25 cellular contexts compared by ENCODE assay signal in the genomic region with DNA sequence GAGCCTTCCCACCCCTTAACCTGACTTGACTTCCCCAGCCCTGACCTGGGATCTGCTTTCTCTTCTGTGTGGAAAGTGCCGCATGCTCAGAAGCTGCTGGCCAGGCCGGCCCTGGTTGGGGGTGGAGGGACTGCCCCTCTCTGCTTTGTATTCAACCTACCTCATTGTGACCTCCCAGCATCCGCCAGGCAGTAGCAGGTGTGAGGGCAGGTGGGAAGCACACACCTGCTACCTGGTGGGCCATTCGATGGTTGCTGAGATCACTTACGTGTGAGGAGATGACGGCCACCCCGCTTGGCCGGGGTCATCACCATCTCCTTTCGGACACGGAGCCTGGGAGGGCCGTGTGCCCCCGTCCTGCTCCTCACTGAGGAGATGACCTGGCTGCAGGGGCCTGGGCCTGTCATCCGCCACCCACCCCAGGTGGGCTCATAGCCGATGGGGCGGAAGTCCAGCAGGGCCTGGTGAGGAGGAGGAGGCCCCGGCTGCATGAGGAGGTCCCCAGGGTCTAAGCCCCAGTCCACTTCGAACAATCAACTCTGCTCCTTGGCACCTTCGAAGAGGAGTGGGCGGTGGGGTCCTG. TPM values are rescaled to one million over a fixed set of nuclear protein-coding genes. Genes with fewer than 3 reads are reported as not detected.
DNase-seq lines count a peak whose midpoint lies in the region; ATAC-seq, FAIRE-seq and TF ChIP-seq lines count a peak whose summit lies in the region.
"Had no signal": no experiment of that assay in that cellular context is flagged by ENCODE, and none has a peak within 500 bp of the region (broad histone marks: within the 10 kb centered on the region; RNA-seq: fewer than 3 reads in every experiment).

No MANE protein-coding gene starts in this region.

- intact Hi-C loops in pancreas (cut with DNase I): no loop called here

- no peaks in the 10 kb centered on the region for H3F3A ChIP-seq in smooth muscle cell (ENCODE audit: low read depth)

- no peak overlapping the region for H3K27ac Mint-ChIP-seq in stimulated activated naive CD8-positive, alpha-beta T cell treated with anti-CD3 and anti-CD28 coated beads, Interleukin-15, amount 100 ng/mL, for 72 hours
- H3K27ac Mint-ChIP-seq: activated B cell treated with CpG ODN at 0.5 μM for 24 hours; activated CD8-positive, alpha-beta T cell treated with anti-CD3 and anti-CD28 coated beads for 36 hours; activated naive CD4-positive, alpha-beta T cell treated with anti-CD3 and anti-CD28 coated beads for 36 hours; activated T-cell treated with anti-CD3 and anti-CD28 coated beads, Interleukin-2, amount 50 U/mL, for 24 hours; nephron progenitor cell; T-helper 2 cell treated with Interferon-gamma antibody and Interleukin-4, amounts not matched to agents 5 μg/mL and 100 μg/mL, for 36 hours had no signal

- H2AFZ ChIP-seq in smooth muscle cell (ENCODE audit: low read depth): no peak overlapping the region

- POLR2A ChIA-PET in RWPE1 (lab: Yijun Ruan, JAX; ENCODE audit: low non-redundant PET): no interaction called here

- H3K36me3 ChIP-seq in BLaER1 (peaks cover 80% of the 10 kb centered on the region), pancreas (no peaks in the 10 kb centered on the region), smooth muscle cell (ENCODE audit: low read depth) (no peaks in the 10 kb centered on the region)
- H3K36me3 ChIP-seq: SJCRH30 had no signal

- peaks cover 33% of the 10 kb centered on the region for H3K4me1 ChIP-seq in BLaER1
- no peaks in the 10 kb centered on the region for H3K4me1 ChIP-seq in pancreas
- no peaks in the 10 kb centered on the region for H3K4me1 ChIP-seq in smooth muscle cell (ENCODE audit: low read depth)
- H3K4me1 ChIP-seq: testis had no signal

- H4K20me1 ChIP-seq in BLaER1: peaks cover 44% of the 10 kb centered on the region
- no peaks in the 10 kb centered on the region for H4K20me1 ChIP-seq in smooth muscle cell (ENCODE audit: low read depth)

- WGBS in pancreas, 2 donors: 89 to 94% methylated on average over 19 of the region's 19 CpGs
- 98% methylated on average over 19 of the region's 19 CpGs for WGBS in smooth muscle cell (ENCODE audit: low lambda C conversion rate)

- H3K27me3 ChIP-seq in BLaER1 (no peaks in the 10 kb centered on the region), pancreas (no peaks in the 10 kb centered on the region), smooth muscle cell (ENCODE audit: low read depth) (no peaks in the 10 kb centered on the region)
- H3K27me3 ChIP-seq: testis had no signal

- no peaks in the 10 kb centered on the region for H3K9me3 Mint-ChIP-seq in stimulated activated naive CD8-positive, alpha-beta T cell treated with anti-CD3 and anti-CD28 coated beads, Interleukin-15, amount 100 ng/mL, for 72 hours
- H3K9me3 Mint-ChIP-seq: activated B cell treated with CpG ODN at 0.5 μM for 24 hours; activated naive CD4-positive, alpha-beta T cell treated with anti-CD3 and anti-CD28 coated beads for 36 hours; activated T-cell treated with anti-CD3 and anti-CD28 coated beads, Interleukin-2, amount 50 U/mL, for 24 hours; T-helper 2 cell treated with Interferon-gamma antibody and Interleukin-4, amounts not matched to agents 5 μg/mL and 100 μg/mL, for 36 hours had no signal

- no peak overlapping the region for H3K4me3 Mint-ChIP-seq in stimulated activated naive CD8-positive, alpha-beta T cell treated with anti-CD3 and anti-CD28 coated beads, Interleukin-15, amount 100 ng/mL, for 72 hours
- H3K4me3 Mint-ChIP-seq: activated B cell treated with CpG ODN at 0.5 μM for 24 hours; activated CD8-positive, alpha-beta T cell treated with anti-CD3 and anti-CD28 coated beads for 36 hours; activated naive CD4-positive, alpha-beta T cell treated with anti-CD3 and anti-CD28 coated beads for 36 hours; activated T-cell treated with anti-CD3 and anti-CD28 coated beads, Interleukin-2, amount 50 U/mL, for 24 hours; nephron progenitor cell; T-helper 2 cell treated with Interferon-gamma antibody and Interleukin-4, amounts not matched to agents 5 μg/mL and 100 μg/mL, for 36 hours had no signal

- H3K9ac ChIP-seq in BLaER1 (no peak overlapping the region), smooth muscle cell (ENCODE audit: low read depth) (no peak overlapping the region)
- H3K9ac ChIP-seq: KMS-11 had no signal

- H3K27ac ChIP-seq in BLaER1 (no peak overlapping the region), RWPE1 (peak overlapping the region; percentile 79), pancreas (peak overlapping the region; percentile 50 to 85 (median 68)), smooth muscle cell (ENCODE audit: low read depth) (no peak overlapping the region)
- H3K27ac ChIP-seq: KMS-11, SJCRH30, testis had no signal

- CTCF ChIA-PET in RWPE1 (lab: Yijun Ruan, JAX): no interaction called here

- no peak for DNase-seq in RWPE1 (ENCODE audit: low spot score)
- peak; percentile 9 for DNase-seq in iPS-NIHi11 (ENCODE audit: low spot score)
- DNase-seq in pancreas: peak in 1 of 6 donors; percentile 51
- DNase-seq in smooth muscle cell (lab: John Stamatoyannopoulos, UW; ENCODE audit: unreplicated experiment): no peak
- no peak for DNase-seq in dermis blood vessel endothelial cell
- DNase-seq in cortex of kidney (lab: John Stamatoyannopoulos, UW): no peak
- no peak for DNase-seq in stimulated activated naive CD8-positive, alpha-beta T cell treated with anti-CD3 and anti-CD28 coated beads, Interleukin-15, amount 100 ng/mL, for 72 hours
- DNase-seq: activated B cell treated with CpG ODN at 0.5 μM for 24 hours; activated CD8-positive, alpha-beta T cell treated with anti-CD3 and anti-CD28 coated beads for 36 hours; activated naive CD4-positive, alpha-beta T cell treated with anti-CD3 and anti-CD28 coated beads for 36 hours; activated T-cell treated with anti-CD3 and anti-CD28 coated beads, Interleukin-2, amount 50 U/mL, for 24 hours; anterior cingulate cortex; NCI-H1048; NCI-H69; nephron progenitor cell; SJCRH30; testis had no signal

- no peaks in the 10 kb centered on the region for H3K4me1 Mint-ChIP-seq in stimulated activated naive CD8-positive, alpha-beta T cell treated with anti-CD3 and anti-CD28 coated beads, Interleukin-15, amount 100 ng/mL, for 72 hours
- H3K4me1 Mint-ChIP-seq: activated B cell treated with CpG ODN at 0.5 μM for 24 hours, nephron progenitor cell had no signal

- FAIRE-seq in pancreas (lab: Jason Lieb, UNC): no peak
- FAIRE-seq: islet of Langerhans had no signal

- H3K27me3 Mint-ChIP-seq in stimulated activated naive CD8-positive, alpha-beta T cell treated with anti-CD3 and anti-CD28 coated beads, Interleukin-15, amount 100 ng/mL, for 72 hours: no peaks in the 10 kb centered on the region
- H3K27me3 Mint-ChIP-seq: activated B cell treated with CpG ODN at 0.5 μM for 24 hours; activated CD8-positive, alpha-beta T cell treated with anti-CD3 and anti-CD28 coated beads for 36 hours; activated T-cell treated with anti-CD3 and anti-CD28 coated beads, Interleukin-2, amount 50 U/mL, for 24 hours had no signal

- H3K9me3 ChIP-seq in BLaER1: peaks cover 9% of the 10 kb centered on the region
- no peaks in the 10 kb centered on the region for H3K9me3 ChIP-seq in pancreas
- no peaks in the 10 kb centered on the region for H3K9me3 ChIP-seq in smooth muscle cell (replicated peaks; ENCODE audit: low read depth)
- H3K9me3 ChIP-seq: SJCRH30, testis had no signal

- ATAC-seq in pancreas: peak in 3 of 4 donors; percentile 17 to 24 (median 20)
- no peak for ATAC-seq in stimulated activated naive CD8-positive, alpha-beta T cell treated with anti-CD3 and anti-CD28 coated beads, Interleukin-15, amount 100 ng/mL, for 72 hours
- ATAC-seq: activated CD8-positive, alpha-beta T cell treated with anti-CD3 and anti-CD28 coated beads for 36 hours had no signal

- H3K4me3 ChIP-seq in BLaER1 (no peak overlapping the region), pancreas (no peak overlapping the region), smooth muscle cell (no peak overlapping the region)
- H3K4me3 ChIP-seq: SJCRH30, testis had no signal

- TF ChIP-seq CTCF in RWPE1 (conservative IDR thresholded peaks at IDR 0.05; ENCODE audit: low read depth): no peak
- TF ChIP-seq CTCF in pancreas (IDR thresholded peaks at IDR 0.05): no peak
- TF ChIP-seq CTCF in smooth muscle cell (IDR thresholded peaks at IDR 0.05; ENCODE audit: borderline replicate concordance, insufficient read depth, poor library complexity, severe bottlenecking): no peak

- H3K79me2 ChIP-seq in smooth muscle cell (ENCODE audit: low read depth): no peaks in the 10 kb centered on the region

- peak overlapping the region; percentile 26; the same call in 1 of the 2 replicates for H3K4me2 ChIP-seq in BLaER1
- no peak overlapping the region for H3K4me2 ChIP-seq in smooth muscle cell
- H3K4me2 ChIP-seq: KMS-11 had no signal

RNA-seq across cellular contexts. Expression of a gene that starts 7.1 kb away (rescaled TPM):
- total RNA-seq in pancreas: 1 to 10 TPM in 2 of 6 donors, under 1 TPM in 4; 0.12 to 1.6 (median 0.70) TPM
- polyA plus RNA-seq in pancreas: 1 to 10 TPM; 3.8 to 4.5 TPM
- total RNA-seq in smooth muscle cell: 0.58 TPM in 1 of 2 replicates, not detected in the other
- polyA plus RNA-seq in smooth muscle cell: 0.14 and 0.43 TPM in 2 replicates
- 0.85 and 2.6 TPM in 2 replicates for total RNA-seq in dermis blood vessel endothelial cell
- total RNA-seq: OCI-LY7, SJCRH30 had no signal

RNA-seq across cellular contexts. Expression of a gene that starts 22.2 kb away (rescaled TPM):
- total RNA-seq in pancreas (1,000 to 10,000 TPM; 1,297 to 2,529 (median 1,763) TPM), smooth muscle cell (3,317 and 3,917 TPM in 2 replicates), dermis blood vessel endothelial cell (1,818 and 3,550 TPM in 2 replicates)
- polyA plus RNA-seq in pancreas (1,000 to 10,000 TPM; 3,226 to 6,500 TPM), smooth muscle cell (1,063 and 1,144 TPM in 2 replicates)

RNA-seq across cellular contexts. Expression of a gene that starts 30.7 kb away (rescaled TPM):
- total RNA-seq in pancreas (100 to 1,000 TPM; 109 to 168 (median 125) TPM), smooth muscle cell (not detected in 2 replicates), dermis blood vessel endothelial cell (1.0 and 2.7 TPM in 2 replicates)
- polyA plus RNA-seq in pancreas (100 to 1,000 TPM; 114 to 149 TPM), smooth muscle cell (0.30 TPM in 1 of 2 replicates, not detected in the other)
- total RNA-seq: activated B cell treated with CpG ODN at 0.5 μM for 24 hours; activated CD8-positive, alpha-beta T cell treated with anti-CD3 and anti-CD28 coated beads for 36 hours; activated naive CD4-positive, alpha-beta T cell treated with anti-CD3 and anti-CD28 coated beads for 36 hours; chondrocyte; Daoy; fibroblast of villous mesenchyme; OCI-LY7 had no signal

Comparison
In these comparisons a context has a peak if more than half of its experiments do, and no peak if none do; other contexts are left out.
1. H3K27ac ChIP-seq: peak in RWPE1 (single experiment) and pancreas (4 of 4); none in BLaER1 (single experiment) and smooth muscle cell (single experiment).
2. RNA of a gene that starts 30.7 kb away (total RNA-seq): 109 to 168 TPM in pancreas; 1.0 to 2.7 TPM in dermis blood vessel endothelial cell and not detected in smooth muscle cell; every median in the first group is over 10 times any median in the second.